Comparison of ENCODE assay signal across 17 cellular contexts in the genomic region with DNA sequence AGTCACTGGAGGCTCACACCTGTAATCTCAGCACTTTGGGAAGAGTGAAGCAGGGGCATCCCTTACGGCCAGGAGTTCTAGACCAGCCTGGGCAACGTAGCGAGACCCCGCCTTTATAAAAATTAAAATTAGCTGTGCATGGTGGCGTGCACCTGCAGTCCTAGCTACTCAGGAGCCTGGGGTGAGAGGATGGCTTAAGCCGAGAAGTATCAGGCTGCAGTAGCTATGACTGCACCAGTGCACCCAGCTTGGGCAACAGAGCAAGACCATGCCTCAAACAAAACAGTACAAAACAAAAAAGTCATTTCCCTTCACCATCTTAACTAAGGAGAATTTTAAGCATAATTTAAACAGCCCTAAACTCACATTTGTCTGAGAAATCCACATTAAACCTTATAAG.
A peak's percentile ranks its signal among the peaks of the same experiment; 100 is the strongest.
DNase-seq lines count a peak whose midpoint lies in the region; ATAC-seq and TF ChIP-seq lines count a peak whose summit lies in the region.
"Had no signal": no experiment of that assay in that cellular context is flagged by ENCODE, and none has a peak within 500 bp of the region (broad histone marks: within the 10 kb centered on the region; RNA-seq: fewer than 3 reads in every experiment).

No MANE protein-coding gene starts in this region.

- H3K9me3 ChIP-seq in DOHH2 (ENCODE audit: control insufficient read depth, insufficient read depth, low read length): no peaks in the 10 kb centered on the region
- no peaks in the 10 kb centered on the region for H3K9me3 ChIP-seq in OCI-LY1 (ENCODE audit: low read length)
- H3K9me3 ChIP-seq: SK-N-SH, tibial nerve had no signal

- no peak for ATAC-seq in central memory CD8-positive, alpha-beta T cell (replicated peaks; ENCODE audit: extremely low read depth, poor library complexity, severe bottlenecking)
- peak; percentile 86 for ATAC-seq in stimulated activated memory B cell treated with anti-CD40 and anti-IgM and Interleukin-4, amounts not matched to agents 10 μg/mL and 1 μg/mL and 100 μg/mL, for 72 hours
- ATAC-seq in GM18502 (IDR thresholded peaks at IDR 0.05; ENCODE audit: poor library complexity, unreplicated experiment) (no peak), HG02763 (IDR thresholded peaks at IDR 0.05; ENCODE audit: unreplicated experiment) (no peak)

- no peaks in the 10 kb centered on the region for H3K27me3 Mint-ChIP-seq in central memory CD8-positive, alpha-beta T cell
- no peaks in the 10 kb centered on the region for H3K27me3 Mint-ChIP-seq in stimulated activated memory B cell treated with anti-CD40 and anti-IgM and Interleukin-4, amounts not matched to agents 10 μg/mL and 1 μg/mL and 100 μg/mL, for 72 hours
- H3K27me3 Mint-ChIP-seq: activated naive CD4-positive, alpha-beta T cell treated with anti-CD3 and anti-CD28 coated beads, Interleukin-2, amount 10 ng/mL, durations not matched to agents 7 days and 5 days had no signal

- no peak for TF ChIP-seq CTCF in DOHH2 (IDR thresholded peaks at IDR 0.05; ENCODE audit: low read depth, low read length, poor library complexity, severe bottlenecking)
- TF ChIP-seq CTCF in OCI-LY1 (IDR thresholded peaks at IDR 0.05; ENCODE audit: low read length): no peak

- H3K27me3 ChIP-seq in DOHH2 (ENCODE audit: control insufficient read depth, low read length): no peaks in the 10 kb centered on the region
- H3K27me3 ChIP-seq in OCI-LY1 (ENCODE audit: insufficient read depth, low read length): no peaks in the 10 kb centered on the region
- H3K27me3 ChIP-seq: tibial nerve had no signal

- H3K27ac ChIP-seq in DOHH2 (ENCODE audit: low read depth, low read length) (peak overlapping the region; percentile 99), OCI-LY1 (ENCODE audit: low read depth, low read length, poor library complexity, severe bottlenecking) (peak overlapping the region; percentile 100)
- H3K27ac ChIP-seq: C4-2B, PC-9, VCaP had no signal

- H3K4me1 ChIP-seq in DOHH2 (ENCODE audit: control insufficient read depth, low read length): peaks cover 98% of the 10 kb centered on the region
- H3K4me1 ChIP-seq in OCI-LY1 (ENCODE audit: insufficient read depth, low read length, severe bottlenecking): peaks cover 55% of the 10 kb centered on the region
- H3K4me1 ChIP-seq: tibial nerve had no signal

- no peaks in the 10 kb centered on the region for H3K9me3 Mint-ChIP-seq in central memory CD8-positive, alpha-beta T cell
- H3K9me3 Mint-ChIP-seq in stimulated activated memory B cell treated with anti-CD40 and anti-IgM and Interleukin-4, amounts not matched to agents 10 μg/mL and 1 μg/mL and 100 μg/mL, for 72 hours: no peaks in the 10 kb centered on the region
- H3K9me3 Mint-ChIP-seq: activated naive CD4-positive, alpha-beta T cell treated with anti-CD3 and anti-CD28 coated beads, Interleukin-2, amount 10 ng/mL, durations not matched to agents 7 days and 5 days had no signal

- H3K9me2 ChIP-seq in DOHH2 (replicated peaks; ENCODE audit: control insufficient read depth, low read length) (no peaks in the 10 kb centered on the region), OCI-LY1 (ENCODE audit: low read depth, low read length) (no peaks in the 10 kb centered on the region)
- H3K9me2 ChIP-seq: SK-N-SH had no signal

- peak overlapping the region; percentile 97 for H3K9ac ChIP-seq in OCI-LY1 (ENCODE audit: low read length)
- H3K9ac ChIP-seq: SK-N-SH had no signal

- H3K36me3 ChIP-seq in DOHH2 (ENCODE audit: control insufficient read depth, low read length) (peaks cover 68% of the 10 kb centered on the region), OCI-LY1 (ENCODE audit: insufficient read depth, low read length) (peaks cover 62% of the 10 kb centered on the region)

- no peak for DNase-seq in central memory CD8-positive, alpha-beta T cell (ENCODE audit: low spot score in 2 of 2)
- DNase-seq in DMS153 (lab: John Stamatoyannopoulos, UW): no peak
- DNase-seq: activated naive CD4-positive, alpha-beta T cell treated with anti-CD3 and anti-CD28 coated beads, Interleukin-2, amount 10 ng/mL, durations not matched to agents 7 days and 5 days; hippocampal formation; KG1; NCI-H1092; PC-9; SK-N-SH; stimulated activated CD4-positive, alpha-beta T cell treated with anti-CD3 and anti-CD28 coated beads, Interleukin-4, amount 100 ng/mL, for 1 hour had no signal

- H3K4me3 Mint-ChIP-seq in central memory CD8-positive, alpha-beta T cell: no peak overlapping the region
- peak overlapping the region; percentile 57 for H3K4me3 Mint-ChIP-seq in stimulated activated memory B cell treated with anti-CD40 and anti-IgM and Interleukin-4, amounts not matched to agents 10 μg/mL and 1 μg/mL and 100 μg/mL, for 72 hours
- H3K4me3 Mint-ChIP-seq: activated naive CD4-positive, alpha-beta T cell treated with anti-CD3 and anti-CD28 coated beads, Interleukin-2, amount 10 ng/mL, durations not matched to agents 7 days and 5 days had no signal

- H3K4me3 ChIP-seq in DOHH2 (ENCODE audit: low read length): peak overlapping the region; percentile 78
- H3K4me3 ChIP-seq in OCI-LY1 (ENCODE audit: low read depth, low read length, poor library complexity, severe bottlenecking): peak overlapping the region; percentile 58
- H3K4me3 ChIP-seq: PC-9, tibial nerve had no signal

- H4K20me1 ChIP-seq in DOHH2 (ENCODE audit: control insufficient read depth, insufficient read depth, low read depth, low read length) (no peaks in the 10 kb centered on the region), OCI-LY1 (ENCODE audit: insufficient read depth, low read length) (no peaks in the 10 kb centered on the region)

- no peak overlapping the region for H2AFZ ChIP-seq in OCI-LY1 (ENCODE audit: low read length)
- H2AFZ ChIP-seq: PC-9 had no signal

- peak overlapping the region; percentile 94 for H3K4me2 ChIP-seq in DOHH2 (ENCODE audit: low read length)
- H3K4me2 ChIP-seq in OCI-LY1 (ENCODE audit: low read length): peak overlapping the region; percentile 92
- H3K4me2 ChIP-seq: PC-9, SK-N-SH had no signal

- H3F3A ChIP-seq in DOHH2 (ENCODE audit: control insufficient read depth, insufficient read depth) (peaks cover 49% of the 10 kb centered on the region), OCI-LY1 (ENCODE audit: insufficient read depth, low read length) (peaks cover 17% of the 10 kb centered on the region)

- H3K36me3 Mint-ChIP-seq in central memory CD8-positive, alpha-beta T cell (ENCODE audit: insufficient read depth): peaks cover 69% of the 10 kb centered on the region
- peaks cover 29% of the 10 kb centered on the region for H3K36me3 Mint-ChIP-seq in stimulated activated memory B cell treated with anti-CD40 and anti-IgM and Interleukin-4, amounts not matched to agents 10 μg/mL and 1 μg/mL and 100 μg/mL, for 72 hours

- H3K4me1 Mint-ChIP-seq in central memory CD8-positive, alpha-beta T cell: peaks cover 31% of the 10 kb centered on the region
- H3K4me1 Mint-ChIP-seq in stimulated activated memory B cell treated with anti-CD40 and anti-IgM and Interleukin-4, amounts not matched to agents 10 μg/mL and 1 μg/mL and 100 μg/mL, for 72 hours: peaks cover 40% of the 10 kb centered on the region

- H3K27ac Mint-ChIP-seq in central memory CD8-positive, alpha-beta T cell (ENCODE audit: low read depth): peak overlapping the region; percentile 38
- peak overlapping the region; percentile 98 for H3K27ac Mint-ChIP-seq in stimulated activated memory B cell treated with anti-CD40 and anti-IgM and Interleukin-4, amounts not matched to agents 10 μg/mL and 1 μg/mL and 100 μg/mL, for 72 hours
- H3K27ac Mint-ChIP-seq: activated naive CD4-positive, alpha-beta T cell treated with anti-CD3 and anti-CD28 coated beads, Interleukin-2, amount 10 ng/mL, durations not matched to agents 7 days and 5 days had no signal

- H3K79me2 ChIP-seq in DOHH2 (ENCODE audit: control insufficient read depth, low read length) (peaks cover 61% of the 10 kb centered on the region), OCI-LY1 (ENCODE audit: insufficient read depth, low read length) (no peaks in the 10 kb centered on the region; the same call in 1 of the 2 replicates)
